In the genomic region with DNA sequence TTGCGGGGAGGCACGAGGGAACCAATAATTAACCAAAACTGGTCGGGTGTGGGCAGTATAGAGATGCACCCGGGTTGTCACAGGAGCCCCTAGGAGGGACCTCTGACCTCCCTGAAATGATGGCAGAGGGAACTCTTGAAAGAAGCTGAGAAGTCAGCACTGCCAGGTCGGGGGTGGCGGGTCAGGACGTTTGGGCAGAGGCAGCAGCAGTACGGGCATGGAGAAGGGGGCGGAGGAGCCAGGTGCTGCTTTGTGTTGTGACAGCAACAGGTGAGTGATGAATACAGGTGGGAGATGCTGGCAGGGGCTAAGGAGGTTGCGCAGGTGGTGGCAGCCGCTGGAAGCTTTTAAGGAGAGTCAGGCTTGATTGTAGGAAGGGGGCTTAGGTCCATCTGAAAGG, we compare ENCODE assay signal across 10 cellular contexts. TPM values are rescaled to one million over a fixed set of nuclear protein-coding genes. Genes with fewer than 3 reads are reported as not detected.
DNase-seq lines count a peak whose midpoint lies in the region; ATAC-seq, FAIRE-seq and TF ChIP-seq lines count a peak whose summit lies in the region.
"Had no signal": no experiment of that assay in that cellular context is flagged by ENCODE, and none has a peak within 500 bp of the region (broad histone marks: within the 10 kb centered on the region; RNA-seq: fewer than 3 reads in every experiment).

No MANE protein-coding gene starts in this region.

- peak overlapping the region; percentile 36 for H3K9ac ChIP-seq in Loucy (ENCODE audit: low read depth, low read length, poor library complexity, severe bottlenecking)
- no peak overlapping the region for H3K9ac ChIP-seq in trophoblast cell (ENCODE audit: low read length)
- H3K9ac ChIP-seq in kidney (ENCODE audit: low read length in 2 of 2): no peak overlapping the region

- POLR2A ChIA-PET in RWPE1 (lab: Yijun Ruan, JAX; ENCODE audit: low non-redundant PET): no interaction called here

- H3K4ac ChIP-seq in trophoblast cell (ENCODE audit: low read depth, low read length): no peak overlapping the region

- no peak for FAIRE-seq in kidney (lab: Jason Lieb, UNC)

- intact Hi-C loops in kidney (cut with DNase I): no loop called here

- CTCF ChIA-PET in RWPE1 (lab: Yijun Ruan, JAX): interaction anchor here (2.8 kb wide), 1 partner anchor 54 kb away, joined by 14 read pairs; no protein-coding TSS in a partner anchor

- WGBS in trophoblast cell (ENCODE audit: extremely low coverage, insufficient coverage, insufficient read length): no CpG with 5 or more reads among the region's 11 CpGs

- H4K12ac ChIP-seq in trophoblast cell (ENCODE audit: low read depth, low read length): no peak overlapping the region

- H3K4me2 ChIP-seq in Loucy (ENCODE audit: low read depth, low read length, poor library complexity, severe bottlenecking) (peak overlapping the region; percentile 80), trophoblast cell (ENCODE audit: low read length) (no peak overlapping the region)

- H3K4me3 ChIP-seq in Loucy (ENCODE audit: low read length, poor library complexity, severe bottlenecking) (peak overlapping the region; percentile 61), trophoblast cell (ENCODE audit: low read depth, low read length) (no peak overlapping the region), kidney (ENCODE audit: low read length in 2 of 2) (no peak overlapping the region)

- H3F3A ChIP-seq in Loucy (ENCODE audit: low read depth): no peaks in the 10 kb centered on the region; the same call in 1 of the 2 replicates

- H3K9me2 ChIP-seq in Loucy (replicated peaks; ENCODE audit: low read depth, low read length): no peaks in the 10 kb centered on the region

- peak overlapping the region; percentile 67 for H2AK5ac ChIP-seq in trophoblast cell (ENCODE audit: low read length)

- peak overlapping the region; percentile 32 for H3K27ac ChIP-seq in cingulate gyrus (ENCODE audit: low read depth, low read length)
- H3K27ac ChIP-seq in trophoblast cell (ENCODE audit: low read depth, low read length): no peak overlapping the region
- H3K27ac ChIP-seq in kidney (ENCODE audit: low read depth in 2 of 2, low read length in 2 of 2): peak overlapping the region in 1 of 2 donors; percentile 60
- no peak overlapping the region for H3K27ac ChIP-seq in RWPE1

- no peak overlapping the region for H2BK120ac ChIP-seq in trophoblast cell (ENCODE audit: insufficient read depth, low read length, poor library complexity)

- H2BK12ac ChIP-seq in trophoblast cell (ENCODE audit: low read length): no peak overlapping the region

- no peak overlapping the region for H4K8ac ChIP-seq in trophoblast cell (ENCODE audit: low read depth, low read length)

- H3K9me3 ChIP-seq in Loucy (ENCODE audit: insufficient read depth, low read depth, low read length): no peaks in the 10 kb centered on the region
- no peaks in the 10 kb centered on the region for H3K9me3 ChIP-seq in trophoblast cell (ENCODE audit: insufficient read depth, low read depth, low read length)
- H3K9me3 ChIP-seq in kidney (ENCODE audit: control insufficient read depth in 1 of 2, low read length in 2 of 2): no peaks in the 10 kb centered on the region

- no peak for TF ChIP-seq CTCF in Loucy (conservative IDR thresholded peaks at IDR 0.05; ENCODE audit: low read length)
- no peak for TF ChIP-seq CTCF in kidney (IDR thresholded peaks at IDR 0.05; ENCODE audit: borderline replicate concordance, extremely low read depth, insufficient read depth)
- no peak for TF ChIP-seq CTCF in RWPE1 (conservative IDR thresholded peaks at IDR 0.05; ENCODE audit: low read depth)

- DNase-seq in COR-L47 (lab: John Stamatoyannopoulos, UW) (peak; percentile 67), trophoblast cell (no peak), kidney (no peak), HCEC 1CT (no peak), RWPE1 (ENCODE audit: low spot score) (no peak)
- DNase-seq: KG1 had no signal

- H4K20me1 ChIP-seq in Loucy (ENCODE audit: insufficient read depth, low read length, poor library complexity, severe bottlenecking): no peaks in the 10 kb centered on the region

- no peak overlapping the region for H2AFZ ChIP-seq in Loucy (ENCODE audit: low read length)
- no peak overlapping the region for H2AFZ ChIP-seq in trophoblast cell (ENCODE audit: insufficient read depth, low read length, poor library complexity)

- H3K4me1 ChIP-seq in Loucy (ENCODE audit: insufficient read depth, low read length, poor library complexity, severe bottlenecking) (peaks cover 54% of the 10 kb centered on the region), trophoblast cell (ENCODE audit: control insufficient read depth in 1 of 2, insufficient read depth in 2 of 2, low read length in 2 of 2) (peaks cover 15 to 23% of the 10 kb centered on the region in 2 experiments), kidney (ENCODE audit: control insufficient read depth in 1 of 2, insufficient read depth in 1 of 2, low read depth in 1 of 2, low read length in 2 of 2) (peaks cover 0 to 32% of the 10 kb centered on the region in 2 donors)

- H3K18ac ChIP-seq in trophoblast cell (ENCODE audit: low read length): no peak overlapping the region

- no peak overlapping the region for H3K14ac ChIP-seq in trophoblast cell (ENCODE audit: low read length)

- H4K91ac ChIP-seq in trophoblast cell (ENCODE audit: low read depth, low read length): no peak overlapping the region

- no peak overlapping the region for H2BK5ac ChIP-seq in trophoblast cell (ENCODE audit: low read depth, low read length, poor library complexity)

- H3K27me3 ChIP-seq in Loucy (ENCODE audit: insufficient read depth, low read length, poor library complexity, severe bottlenecking) (no peaks in the 10 kb centered on the region), trophoblast cell (ENCODE audit: insufficient read depth, low read length) (no peaks in the 10 kb centered on the region)

- H3K36me3 ChIP-seq in Loucy (ENCODE audit: insufficient read depth, low read length): no peaks in the 10 kb centered on the region
- H3K36me3 ChIP-seq in trophoblast cell (ENCODE audit: control insufficient read depth in 1 of 2, insufficient read depth in 2 of 2, low read length in 2 of 2): peaks cover 2 to 6% of the 10 kb centered on the region in 2 experiments
- H3K36me3 ChIP-seq in kidney (ENCODE audit: control insufficient read depth in 1 of 2, insufficient read depth in 2 of 2, low read length in 2 of 2): no peaks in the 10 kb centered on the region

- H3K79me2 ChIP-seq in Loucy (ENCODE audit: insufficient read depth, low read length) (peaks cover 63% of the 10 kb centered on the region), trophoblast cell (ENCODE audit: control insufficient read depth, insufficient read depth, low read length, poor library complexity) (no peaks in the 10 kb centered on the region)

- ATAC-seq in HG03196 (IDR thresholded peaks at IDR 0.05; ENCODE audit: unreplicated experiment): no peak

- H3K79me1 ChIP-seq in trophoblast cell (ENCODE audit: low read length): peaks cover 7% of the 10 kb centered on the region

- no peak overlapping the region for H3K23ac ChIP-seq in trophoblast cell (ENCODE audit: low read length)

RNA-seq across cellular contexts. Expression of gene TNFRSF1B, which starts 11.7 kb away (rescaled TPM):
- polyA plus RNA-seq in trophoblast cell (2013): 239 and 247 TPM in 2 replicates
- 47.1 TPM for total RNA-seq in kidney
- 7.7 TPM for polyA plus RNA-seq in kidney (ENCODE audit: insufficient read depth, low read depth, low replicate concordance)
- total RNA-seq: RPMI7951 had no signal

RNA-seq across cellular contexts. Expression of gene VPS13D, which starts 51.3 kb away (rescaled TPM):
- 10.5 TPM in 2 replicates for polyA plus RNA-seq in trophoblast cell (2013)
- total RNA-seq in kidney: 75.8 TPM
- 19.4 TPM for polyA plus RNA-seq in kidney (ENCODE audit: insufficient read depth, low read depth, low replicate concordance)
